1 cellular context compared by ENCODE assay signal in the genomic region with DNA sequence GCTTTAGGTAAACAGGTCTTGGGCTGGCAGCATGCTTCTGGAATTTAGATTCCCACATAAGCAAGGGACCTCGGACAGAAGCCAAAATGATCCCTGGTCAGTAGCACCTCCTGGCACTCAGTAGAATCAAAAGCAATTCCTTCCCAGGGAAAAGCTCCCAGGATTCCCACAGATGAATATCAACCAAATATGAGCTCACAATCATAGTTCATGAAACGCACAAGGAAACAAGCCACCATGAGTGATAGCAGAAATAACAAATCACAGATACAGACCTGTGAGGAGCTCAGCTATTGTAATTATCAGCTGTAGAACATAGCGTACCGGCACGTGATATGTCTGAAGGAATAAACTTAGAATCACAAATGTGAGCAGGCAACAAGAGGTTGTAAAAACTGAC.
TF ChIP-seq lines count a peak whose summit lies in the region.

No MANE protein-coding gene starts in this region.

TF ChIP-seq in HEK293, 187 proteins besides CTCF, POLR2A, EP300 and RAD21 (continued from another document and continues in another):
- TF ChIP-seq ZSCAN5A (tag by site-specific recombination; IDR thresholded peaks at IDR 0.05) (no peak), ZNF629 (tag by site-specific recombination; IDR thresholded peaks at IDR 0.05) (no peak), ZNF555 (tag by site-specific recombination; conservative IDR thresholded peaks at IDR 0.05) (peak; percentile 19; the same call in 1 of the 2 replicates), ZNF341 (tag by site-specific recombination; IDR thresholded peaks at IDR 0.05; ENCODE audit: low read depth) (no peak), ZNF639 (tag by site-specific recombination; IDR thresholded peaks at IDR 0.05) (peak; percentile 55; the same call in 1 of the 2 replicates), ZNF747 (tag by site-specific recombination; IDR thresholded peaks at IDR 0.05) (no peak), ZNF280D (tag by site-specific recombination; IDR thresholded peaks at IDR 0.05) (peak; percentile 98), ZNF623 (tag by site-specific recombination; IDR thresholded peaks at IDR 0.05) (peak; percentile 44), KLF8 (tag by site-specific recombination; IDR thresholded peaks at IDR 0.05) (0 out of 2 replicates have a peak, but pooled peaks have one; percentile 38), ZNF518A (tag by site-specific recombination; conservative IDR thresholded peaks at IDR 0.05; ENCODE audit: low read depth) (0 out of 2 replicates have a peak, but pooled peaks have one; percentile 47), ZNF155 (tag by site-specific recombination; IDR thresholded peaks at IDR 0.05) (0 out of 2 replicates have a peak, but pooled peaks have one; percentile 21), ZNF10 (tag by site-specific recombination; IDR thresholded peaks at IDR 0.05) (no peak), ZNF292 (tag by site-specific recombination; IDR thresholded peaks at IDR 0.05; ENCODE audit: borderline replicate concordance, low read depth) (no peak), ZNF394 (tag by site-specific recombination; IDR thresholded peaks at IDR 0.05; ENCODE audit: borderline replicate concordance) (no peak), ZNF391 (tag by site-specific recombination; IDR thresholded peaks at IDR 0.05; ENCODE audit: borderline replicate concordance, low read depth) (no peak), ZNF324 (tag by site-specific recombination; IDR thresholded peaks at IDR 0.05) (peak; percentile 49; the same call in 1 of the 2 replicates), ZNF610 (tag by site-specific recombination; IDR thresholded peaks at IDR 0.05; ENCODE audit: borderline replicate concordance) (peak; percentile 73), ZNF692 (tag by site-specific recombination; IDR thresholded peaks at IDR 0.05) (no peak), ZNF660 (tag by site-specific recombination; IDR thresholded peaks at IDR 0.05) (no peak), ZNF350 (tag by site-specific recombination; IDR thresholded peaks at IDR 0.05) (peak; percentile 85), ZNF529 (tag by site-specific recombination; IDR thresholded peaks at IDR 0.05; ENCODE audit: insufficient replicate concordance) (peak; percentile 85), ZNF560 (tag by site-specific recombination; IDR thresholded peaks at IDR 0.05; ENCODE audit: borderline replicate concordance) (no peak), ZNF677 (tag by site-specific recombination; IDR thresholded peaks at IDR 0.05) (peak; percentile 52; the same call in 1 of the 2 replicates), ZNF626 (tag by site-specific recombination; IDR thresholded peaks at IDR 0.05) (peak; percentile 91; the same call in 1 of the 2 replicates), ZNF169 (tag by site-specific recombination; IDR thresholded peaks at IDR 0.05) (peak; percentile 77), ZNF211 (tag by site-specific recombination; IDR thresholded peaks at IDR 0.05; ENCODE audit: low read depth) (0 out of 2 replicates have a peak, but pooled peaks have one; percentile 65), ZNF48 (tag by site-specific recombination; IDR thresholded peaks at IDR 0.05) (no peak), ZNF404 (tag by site-specific recombination; IDR thresholded peaks at IDR 0.05) (no peak), GFI1B (tag by site-specific recombination; IDR thresholded peaks at IDR 0.05) (peak; percentile 30; the same call in 1 of the 2 replicates)
- TF ChIP-seq, protein P1, sequence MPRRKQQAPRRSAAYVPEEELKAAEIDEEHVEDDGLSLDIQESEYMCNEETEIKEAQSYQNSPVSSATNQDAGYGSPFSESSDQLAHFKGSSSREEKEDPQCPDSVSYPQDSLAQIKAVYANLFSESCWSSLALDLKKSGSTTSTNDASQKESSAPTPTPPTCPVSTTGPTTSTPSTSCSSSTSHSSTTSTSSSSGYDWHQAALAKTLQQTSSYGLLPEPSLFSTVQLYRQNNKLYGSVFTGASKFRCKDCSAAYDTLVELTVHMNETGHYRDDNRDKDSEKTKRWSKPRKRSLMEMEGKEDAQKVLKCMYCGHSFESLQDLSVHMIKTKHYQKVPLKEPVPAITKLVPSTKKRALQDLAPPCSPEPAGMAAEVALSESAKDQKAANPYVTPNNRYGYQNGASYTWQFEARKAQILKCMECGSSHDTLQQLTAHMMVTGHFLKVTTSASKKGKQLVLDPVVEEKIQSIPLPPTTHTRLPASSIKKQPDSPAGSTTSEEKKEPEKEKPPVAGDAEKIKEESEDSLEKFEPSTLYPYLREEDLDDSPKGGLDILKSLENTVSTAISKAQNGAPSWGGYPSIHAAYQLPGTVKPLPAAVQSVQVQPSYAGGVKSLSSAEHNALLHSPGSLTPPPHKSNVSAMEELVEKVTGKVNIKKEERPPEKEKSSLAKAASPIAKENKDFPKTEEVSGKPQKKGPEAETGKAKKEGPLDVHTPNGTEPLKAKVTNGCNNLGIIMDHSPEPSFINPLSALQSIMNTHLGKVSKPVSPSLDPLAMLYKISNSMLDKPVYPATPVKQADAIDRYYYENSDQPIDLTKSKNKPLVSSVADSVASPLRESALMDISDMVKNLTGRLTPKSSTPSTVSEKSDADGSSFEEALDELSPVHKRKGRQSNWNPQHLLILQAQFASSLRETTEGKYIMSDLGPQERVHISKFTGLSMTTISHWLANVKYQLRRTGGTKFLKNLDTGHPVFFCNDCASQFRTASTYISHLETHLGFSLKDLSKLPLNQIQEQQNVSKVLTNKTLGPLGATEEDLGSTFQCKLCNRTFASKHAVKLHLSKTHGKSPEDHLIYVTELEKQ (tag by site-specific recombination; IDR thresholded peaks at IDR 0.05; ENCODE audit: borderline replicate concordance) = 0 out of 2 replicates have a peak, but pooled peaks have one; percentile 31
- TF ChIP-seq, protein P2, sequence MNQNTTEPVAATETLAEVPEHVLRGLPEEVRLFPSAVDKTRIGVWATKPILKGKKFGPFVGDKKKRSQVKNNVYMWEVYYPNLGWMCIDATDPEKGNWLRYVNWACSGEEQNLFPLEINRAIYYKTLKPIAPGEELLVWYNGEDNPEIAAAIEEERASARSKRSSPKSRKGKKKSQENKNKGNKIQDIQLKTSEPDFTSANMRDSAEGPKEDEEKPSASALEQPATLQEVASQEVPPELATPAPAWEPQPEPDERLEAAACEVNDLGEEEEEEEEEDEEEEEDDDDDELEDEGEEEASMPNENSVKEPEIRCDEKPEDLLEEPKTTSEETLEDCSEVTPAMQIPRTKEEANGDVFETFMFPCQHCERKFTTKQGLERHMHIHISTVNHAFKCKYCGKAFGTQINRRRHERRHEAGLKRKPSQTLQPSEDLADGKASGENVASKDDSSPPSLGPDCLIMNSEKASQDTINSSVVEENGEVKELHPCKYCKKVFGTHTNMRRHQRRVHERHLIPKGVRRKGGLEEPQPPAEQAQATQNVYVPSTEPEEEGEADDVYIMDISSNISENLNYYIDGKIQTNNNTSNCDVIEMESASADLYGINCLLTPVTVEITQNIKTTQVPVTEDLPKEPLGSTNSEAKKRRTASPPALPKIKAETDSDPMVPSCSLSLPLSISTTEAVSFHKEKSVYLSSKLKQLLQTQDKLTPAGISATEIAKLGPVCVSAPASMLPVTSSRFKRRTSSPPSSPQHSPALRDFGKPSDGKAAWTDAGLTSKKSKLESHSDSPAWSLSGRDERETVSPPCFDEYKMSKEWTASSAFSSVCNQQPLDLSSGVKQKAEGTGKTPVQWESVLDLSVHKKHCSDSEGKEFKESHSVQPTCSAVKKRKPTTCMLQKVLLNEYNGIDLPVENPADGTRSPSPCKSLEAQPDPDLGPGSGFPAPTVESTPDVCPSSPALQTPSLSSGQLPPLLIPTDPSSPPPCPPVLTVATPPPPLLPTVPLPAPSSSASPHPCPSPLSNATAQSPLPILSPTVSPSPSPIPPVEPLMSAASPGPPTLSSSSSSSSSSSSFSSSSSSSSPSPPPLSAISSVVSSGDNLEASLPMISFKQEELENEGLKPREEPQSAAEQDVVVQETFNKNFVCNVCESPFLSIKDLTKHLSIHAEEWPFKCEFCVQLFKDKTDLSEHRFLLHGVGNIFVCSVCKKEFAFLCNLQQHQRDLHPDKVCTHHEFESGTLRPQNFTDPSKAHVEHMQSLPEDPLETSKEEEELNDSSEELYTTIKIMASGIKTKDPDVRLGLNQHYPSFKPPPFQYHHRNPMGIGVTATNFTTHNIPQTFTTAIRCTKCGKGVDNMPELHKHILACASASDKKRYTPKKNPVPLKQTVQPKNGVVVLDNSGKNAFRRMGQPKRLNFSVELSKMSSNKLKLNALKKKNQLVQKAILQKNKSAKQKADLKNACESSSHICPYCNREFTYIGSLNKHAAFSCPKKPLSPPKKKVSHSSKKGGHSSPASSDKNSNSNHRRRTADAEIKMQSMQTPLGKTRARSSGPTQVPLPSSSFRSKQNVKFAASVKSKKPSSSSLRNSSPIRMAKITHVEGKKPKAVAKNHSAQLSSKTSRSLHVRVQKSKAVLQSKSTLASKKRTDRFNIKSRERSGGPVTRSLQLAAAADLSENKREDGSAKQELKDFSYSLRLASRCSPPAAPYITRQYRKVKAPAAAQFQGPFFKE (tag by site-specific recombination; IDR thresholded peaks at IDR 0.05; ENCODE audit: borderline replicate concordance) = no peak
